ENCODE assay signal across 15 cellular contexts in genomic region chr21:44956356-44957046, GRCh38. TPM values are rescaled to one million over a fixed set of nuclear protein-coding genes. Genes with fewer than 3 reads are reported as not detected.
DNase-seq lines count a peak whose midpoint lies in the region; ATAC-seq and TF ChIP-seq lines count a peak whose summit lies in the region.
"Had no signal": no experiment of that assay in that cellular context is flagged by ENCODE, and none has a peak within 500 bp of the region (broad histone marks: within the 10 kb centered on the region; RNA-seq: fewer than 3 reads in every experiment).

No MANE protein-coding gene starts in this region.

- no peak for TF ChIP-seq CTCF in heart right ventricle (IDR thresholded peaks at IDR 0.05)
- no peak for TF ChIP-seq CTCF in esophagus muscularis mucosa (IDR thresholded peaks at IDR 0.05)
- TF ChIP-seq CTCF in lower lobe of right lung (IDR thresholded peaks at IDR 0.05): no peak

- intact Hi-C loops in Right ventricle myocardium inferior (cut with DNase I): loop anchor here (5.0 kb wide), 1 partner anchor 36 kb away; no protein-coding TSS in a partner anchor
- intact Hi-C loops in heart right ventricle (cut with DNase I): loop anchor here in 4 of 10 donors (5.0 to 10.0 kb wide), 5 partner anchors 78 to 328 kb away; partner anchors contain the start of genes ADARB1 (in 2 of the 4) and POFUT2 (in 2 of the 4)
- intact Hi-C loops in esophagus muscularis mucosa (cut with DNase I): loop anchor here (5.0 kb wide), 2 partner anchors 86 to 121 kb away; no protein-coding TSS in a partner anchor
- intact Hi-C loops in lower lobe of right lung (cut with DNase I): no loop called here
- intact Hi-C loops in aorta (cut with DNase I): loop anchor here (5.0 to 10.0 kb wide), 3 partner anchors 61 to 338 kb away; no protein-coding TSS in a partner anchor

- H3K27me3 Mint-ChIP-seq in activated CD8-positive, alpha-beta memory T cell treated with anti-CD3 and anti-CD28 coated beads, Interleukin-2, amount 10 ng/mL, durations not matched to agents 7 days and 5 days: no peaks in the 10 kb centered on the region
- H3K27me3 Mint-ChIP-seq in activated T-cell treated with anti-CD3 and anti-CD28 coated beads, Interleukin-2, amount 50 U/mL, for 4 hours (ENCODE audit: low read depth): no peaks in the 10 kb centered on the region

- ATAC-seq in Right ventricle myocardium inferior: no peak
- no peak for ATAC-seq in heart right ventricle
- ATAC-seq in lower lobe of right lung: no peak
- ATAC-seq in aorta (ENCODE audit: low FRiP score): no peak
- no peak for ATAC-seq in activated CD8-positive, alpha-beta memory T cell treated with anti-CD3 and anti-CD28 coated beads, Interleukin-2, amount 10 ng/mL, durations not matched to agents 7 days and 5 days
- ATAC-seq in activated T-cell treated with anti-CD3 and anti-CD28 coated beads, Interleukin-2, amount 50 U/mL, for 4 hours: no peak

- TF ChIP-seq EP300 in esophagus muscularis mucosa (IDR thresholded peaks at IDR 0.05): no peak

- H3K4me3 ChIP-seq in heart right ventricle (no peak overlapping the region), esophagus muscularis mucosa (no peak overlapping the region), lower lobe of right lung (no peak overlapping the region), aorta (ENCODE audit: low read length in 2 of 2) (no peak overlapping the region)
- H3K4me3 ChIP-seq: SJCRH30 had no signal

- 93 to 94% methylated on average over 35 of the region's 35 CpGs for WGBS in heart right ventricle, 2 donors
- WGBS in esophagus muscularis mucosa: 90% methylated on average over 32 of the region's 35 CpGs
- WGBS in aorta, 2 donors: 96 to 97% methylated on average over 35 of the region's 35 CpGs

- no peaks in the 10 kb centered on the region for H3K4me1 Mint-ChIP-seq in activated CD8-positive, alpha-beta memory T cell treated with anti-CD3 and anti-CD28 coated beads, Interleukin-2, amount 10 ng/mL, durations not matched to agents 7 days and 5 days
- H3K4me1 Mint-ChIP-seq in activated T-cell treated with anti-CD3 and anti-CD28 coated beads, Interleukin-2, amount 50 U/mL, for 4 hours (ENCODE audit: low read depth): peaks cover 5% of the 10 kb centered on the region

- TF ChIP-seq POLR2A in esophagus muscularis mucosa (IDR thresholded peaks at IDR 0.05; ENCODE audit: low read depth): no peak

- H3K4me3 Mint-ChIP-seq in activated CD8-positive, alpha-beta memory T cell treated with anti-CD3 and anti-CD28 coated beads, Interleukin-2, amount 10 ng/mL, durations not matched to agents 7 days and 5 days: no peak overlapping the region
- no peak overlapping the region for H3K4me3 Mint-ChIP-seq in activated T-cell treated with anti-CD3 and anti-CD28 coated beads, Interleukin-2, amount 50 U/mL, for 4 hours

- CTCF ChIA-PET in activated CD8-positive, alpha-beta memory T cell treated with anti-CD3 and anti-CD28 coated beads, Interleukin-2, amount 10 ng/mL, durations not matched to agents 7 days and 5 days (lab: Charles Lee): interaction anchor here (1.2 to 19.9 kb wide), 3 partner anchors 8 to 182 kb away, joined by 3 to 275 read pairs (median 13); no protein-coding TSS in a partner anchor

- no peak overlapping the region for H3K27ac Mint-ChIP-seq in activated CD8-positive, alpha-beta memory T cell treated with anti-CD3 and anti-CD28 coated beads, Interleukin-2, amount 10 ng/mL, durations not matched to agents 7 days and 5 days

- peak overlapping the region in 2 of 10 donors; percentile 11 to 81 for H3K27ac ChIP-seq in heart right ventricle
- peak overlapping the region; percentile 80 to 92 (median 85) for H3K27ac ChIP-seq in esophagus muscularis mucosa (replicated peaks in 1 of 4)
- H3K27ac ChIP-seq in lower lobe of right lung: no peak overlapping the region
- no peak overlapping the region for H3K27ac ChIP-seq in aorta (ENCODE audit: low read depth in 1 of 2, low read length in 2 of 2)
- H3K27ac ChIP-seq: 22Rv1, SJCRH30 had no signal

- H3K9me3 ChIP-seq in heart right ventricle: no peaks in the 10 kb centered on the region
- no peaks in the 10 kb centered on the region for H3K9me3 ChIP-seq in esophagus muscularis mucosa
- H3K9me3 ChIP-seq in lower lobe of right lung: no peaks in the 10 kb centered on the region
- no peaks in the 10 kb centered on the region for H3K9me3 ChIP-seq in aorta (ENCODE audit: control insufficient read depth, low read length)
- H3K9me3 ChIP-seq: Caco-2, SJCRH30 had no signal

- H3K27me3 ChIP-seq in heart right ventricle (no peaks in the 10 kb centered on the region), esophagus muscularis mucosa (no peaks in the 10 kb centered on the region), lower lobe of right lung (ENCODE audit: low read depth) (no peaks in the 10 kb centered on the region), aorta (ENCODE audit: control insufficient read depth in 1 of 2, insufficient read depth in 2 of 2, low read length in 1 of 2) (no peaks in the 10 kb centered on the region)
- H3K27me3 ChIP-seq: SJCRH30 had no signal

- DNase-seq in Right ventricle myocardium inferior (ENCODE audit: missing footprints): peak; percentile 55
- DNase-seq in heart right ventricle: no peak
- no peak for DNase-seq in esophagus muscularis mucosa (ENCODE audit: extremely low spot score)
- peak; percentile 38 for DNase-seq in lower lobe of right lung
- peak; percentile 36 to 55 for DNase-seq in aorta
- no peak for DNase-seq in activated CD8-positive, alpha-beta memory T cell treated with anti-CD3 and anti-CD28 coated beads, Interleukin-2, amount 10 ng/mL, durations not matched to agents 7 days and 5 days
- DNase-seq in effector CD4-positive, alpha-beta T cell: no peak
- no peak for DNase-seq in activated T-cell treated with anti-CD3 and anti-CD28 coated beads, Interleukin-2, amount 50 U/mL, for 4 hours
- DNase-seq: Caco-2, Karpas-422, NCI-H1105 treated with DMSO at 0.1 percent for 48 hours, NCI-H187, NCI-H510A, SJCRH30 had no signal

- H3K4me1 ChIP-seq in heart right ventricle: peaks cover 30 to 96% (median 69%) of the 10 kb centered on the region in 9 donors
- H3K4me1 ChIP-seq in esophagus muscularis mucosa: peaks cover 73 to 87% (median 78%) of the 10 kb centered on the region in 4 donors
- H3K4me1 ChIP-seq in lower lobe of right lung: peaks cover 25% of the 10 kb centered on the region
- H3K4me1 ChIP-seq in aorta (ENCODE audit: control insufficient read depth in 1 of 2, insufficient read depth in 2 of 2, low read length in 2 of 2): no peaks in the 10 kb centered on the region
- H3K4me1 ChIP-seq: Caco-2 had no signal

- peaks cover 10% of the 10 kb centered on the region for H3K36me3 Mint-ChIP-seq in activated CD8-positive, alpha-beta memory T cell treated with anti-CD3 and anti-CD28 coated beads, Interleukin-2, amount 10 ng/mL, durations not matched to agents 7 days and 5 days
- H3K36me3 Mint-ChIP-seq in activated T-cell treated with anti-CD3 and anti-CD28 coated beads, Interleukin-2, amount 50 U/mL, for 4 hours (ENCODE audit: insufficient read depth): peaks cover 20% of the 10 kb centered on the region

- peaks cover 0 to 43% (median 0%) of the 10 kb centered on the region in 9 donors for H3K36me3 ChIP-seq in heart right ventricle
- peaks cover 0 to 24% (median 18%) of the 10 kb centered on the region in 4 donors for H3K36me3 ChIP-seq in esophagus muscularis mucosa
- peaks cover 37% of the 10 kb centered on the region for H3K36me3 ChIP-seq in lower lobe of right lung
- H3K36me3 ChIP-seq in aorta (ENCODE audit: control insufficient read depth in 1 of 2, insufficient read depth in 2 of 2, low read length in 1 of 2): no peaks in the 10 kb centered on the region

- H3K9me3 Mint-ChIP-seq in activated CD8-positive, alpha-beta memory T cell treated with anti-CD3 and anti-CD28 coated beads, Interleukin-2, amount 10 ng/mL, durations not matched to agents 7 days and 5 days (ENCODE audit: low read depth): no peaks in the 10 kb centered on the region
- H3K9me3 Mint-ChIP-seq in activated T-cell treated with anti-CD3 and anti-CD28 coated beads, Interleukin-2, amount 50 U/mL, for 4 hours: no peaks in the 10 kb centered on the region

RNA-seq across cellular contexts. Expression of gene SLX9, which starts 16.7 kb away (rescaled TPM):
- total RNA-seq in Right ventricle myocardium inferior (66.5 TPM), heart right ventricle (10 to 100 TPM; 42.4 to 67.2 (median 52.6) TPM), esophagus muscularis mucosa (10 to 100 TPM; 20.8 to 59.3 (median 27.6) TPM), lower lobe of right lung (15.7 TPM), aorta (10 to 100 TPM; 21.5 to 29.6 TPM)
- polyA plus RNA-seq in heart right ventricle (10 to 100 TPM; 68.1 to 83.6 TPM), aorta (10 to 100 TPM; 17.3 to 19.2 TPM)
- 10 to 100 TPM; 56.8 to 62.9 TPM for total RNA-seq in activated CD8-positive, alpha-beta memory T cell treated with anti-CD3 and anti-CD28 coated beads, Interleukin-2, amount 10 ng/mL, durations not matched to agents 7 days and 5 days
- total RNA-seq in activated T-cell treated with anti-CD3 and anti-CD28 coated beads, Interleukin-2, amount 50 U/mL, for 4 hours: 100 to 1,000 TPM; 100 to 130 (median 126) TPM

RNA-seq across cellular contexts. Expression of gene ITGB2, which starts 35.8 kb away (rescaled TPM):
- total RNA-seq in Right ventricle myocardium inferior (36.7 TPM), heart right ventricle (100 to 1,000 TPM in 1 of 10 donors, 10 to 100 TPM in 5, 1 to 10 TPM in 4; 5.1 to 151 (median 10.3) TPM), esophagus muscularis mucosa (100 to 1,000 TPM in 1 of 4 donors, 10 to 100 TPM in 3; 33.2 to 110 (median 44.0) TPM), lower lobe of right lung (468 TPM), aorta (100 to 1,000 TPM in 1 of 2 donors, 10 to 100 TPM in 1; 65.5 to 110 TPM)
- polyA plus RNA-seq in heart right ventricle (10 to 100 TPM; 12.4 to 12.7 TPM), aorta (10 to 100 TPM in 1 of 2 donors, 1 to 10 TPM in 1; 6.7 to 48.5 TPM)
- 100 to 1,000 TPM; 336 to 372 TPM for total RNA-seq in activated CD8-positive, alpha-beta memory T cell treated with anti-CD3 and anti-CD28 coated beads, Interleukin-2, amount 10 ng/mL, durations not matched to agents 7 days and 5 days
- total RNA-seq in activated T-cell treated with anti-CD3 and anti-CD28 coated beads, Interleukin-2, amount 50 U/mL, for 4 hours: 100 to 1,000 TPM; 175 to 195 (median 180) TPM

Comparison
In these comparisons a context has a peak if more than half of its experiments do, and no peak if none do; other contexts are left out.
1. DNase-seq: peak in Right ventricle myocardium inferior (single experiment), lower lobe of right lung (single experiment) and aorta (2 of 2); none in heart right ventricle (0 of 2), esophagus muscularis mucosa (single experiment), activated CD8-positive, alpha-beta memory T cell treated with anti-CD3 and anti-CD28 coated beads, Interleukin-2, amount 10 ng/mL, durations not matched to agents 7 days and 5 days (single experiment), effector CD4-positive, alpha-beta T cell (single experiment) and activated T-cell treated with anti-CD3 and anti-CD28 coated beads, Interleukin-2, amount 50 U/mL, for 4 hours (single experiment).
2. H3K27ac ChIP-seq: peak in esophagus muscularis mucosa (4 of 4); none in lower lobe of right lung (single experiment) and aorta (0 of 2).